In the genomic region with DNA sequence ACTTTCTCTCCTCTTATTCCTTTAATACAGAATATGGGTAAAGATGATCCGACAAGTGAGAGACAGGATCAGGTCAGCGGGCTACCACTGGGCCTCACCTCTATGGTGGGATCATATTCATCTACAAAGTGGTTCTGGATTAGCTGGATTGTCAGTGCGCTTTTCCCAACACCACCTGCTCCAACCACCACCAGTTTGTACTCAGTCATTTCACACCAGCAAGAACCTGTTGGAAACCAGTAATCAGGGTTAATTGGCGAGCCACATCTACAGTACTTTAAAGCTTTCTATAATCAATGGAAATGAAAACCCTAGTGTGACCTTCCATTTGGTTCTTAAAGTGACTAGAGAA, we compare ENCODE assay signal across 8 cellular contexts. TPM values are rescaled to one million over a fixed set of nuclear protein-coding genes. Genes with fewer than 3 reads are reported as not detected.
DNase-seq lines count a peak whose midpoint lies in the region; ATAC-seq and TF ChIP-seq lines count a peak whose summit lies in the region.

No MANE protein-coding gene starts in this region.

- H3K27me3 Mint-ChIP-seq in CD4-positive, CD25-positive, alpha-beta regulatory T cell: no peaks in the 10 kb centered on the region

- H3K27ac Mint-ChIP-seq in CD4-positive, CD25-positive, alpha-beta regulatory T cell: peak overlapping the region; percentile 90 to 99 (median 99)

- H3K4me3 ChIP-seq in CD4-positive, CD25-positive, alpha-beta regulatory T cell (ENCODE audit: low read depth, low read length): peak overlapping the region; percentile 95
- H3K4me3 ChIP-seq in astrocyte of the cerebellum (ENCODE audit: low read depth, low read length) (peak overlapping the region; percentile 100), lung (peak overlapping the region; percentile 76), aorta (ENCODE audit: low read length in 2 of 2) (peak overlapping the region; percentile 91 to 99)

- peak overlapping the region; percentile 91 to 99 (median 95) for H3K4me3 Mint-ChIP-seq in CD4-positive, CD25-positive, alpha-beta regulatory T cell

- peaks cover 26 to 36% (median 27%) of the 10 kb centered on the region in 4 donors for H3K4me1 Mint-ChIP-seq in CD4-positive, CD25-positive, alpha-beta regulatory T cell

- peaks cover 63% of the 10 kb centered on the region for H3K36me3 ChIP-seq in CD4-positive, CD25-positive, alpha-beta regulatory T cell (ENCODE audit: control insufficient read depth, insufficient read depth, low read length)
- H3K36me3 ChIP-seq in lung (ENCODE audit: control insufficient read depth in 2 of 2, insufficient read depth in 2 of 2, low read length in 2 of 2): peaks cover 19 to 39% of the 10 kb centered on the region in 2 donors
- peaks cover 6 to 8% of the 10 kb centered on the region in 2 donors for H3K36me3 ChIP-seq in aorta (ENCODE audit: control insufficient read depth in 1 of 2, insufficient read depth in 2 of 2, low read length in 1 of 2)

- CTCF ChIA-PET in GM10248 (lab: Yijun Ruan, JAX): interaction anchor here (0.7 to 2.8 kb wide), 6 partner anchors 9 to 369 kb away, joined by 3 to 11 read pairs (median 5); partner anchors contain the start of genes AMPD1 and DENND2C

- H3K9me3 ChIP-seq in CD4-positive, CD25-positive, alpha-beta regulatory T cell (ENCODE audit: control insufficient read depth in 2 of 2, low read length in 2 of 2): no peaks in the 10 kb centered on the region
- H3K9me3 ChIP-seq in lung (ENCODE audit: control insufficient read depth in 2 of 2, insufficient read depth in 1 of 2, low read length in 1 of 2): no peaks in the 10 kb centered on the region
- H3K9me3 ChIP-seq in aorta (ENCODE audit: control insufficient read depth, low read length): no peaks in the 10 kb centered on the region

- no peak for ATAC-seq in CD4-positive, CD25-positive, alpha-beta regulatory T cell (ENCODE audit: low read depth in 2 of 2)
- ATAC-seq in HG03354 (IDR thresholded peaks at IDR 0.05; ENCODE audit: poor library complexity, severe bottlenecking, unreplicated experiment) (peak; percentile 2), lung (ENCODE audit: insufficient read depth, low FRiP score) (no peak), aorta (ENCODE audit: low FRiP score) (no peak), left colon (no peak)

- H3K9me3 Mint-ChIP-seq in CD4-positive, CD25-positive, alpha-beta regulatory T cell: no peaks in the 10 kb centered on the region

- no peak for DNase-seq in CD4-positive, CD25-positive, alpha-beta regulatory T cell
- no peak for DNase-seq in astrocyte of the cerebellum (ENCODE audit: low read depth)
- no peak for DNase-seq in lung (ENCODE audit: low spot score)
- DNase-seq in aorta: no peak
- DNase-seq in GM10248 (ENCODE audit: extremely low spot score): no peak
- DNase-seq in left colon: no peak
- no peak for DNase-seq in cerebellum (ENCODE audit: low spot score)

- peaks cover 30% of the 10 kb centered on the region for H3K36me3 Mint-ChIP-seq in CD4-positive, CD25-positive, alpha-beta regulatory T cell

- H3K27ac ChIP-seq in CD4-positive, CD25-positive, alpha-beta regulatory T cell (ENCODE audit: insufficient read depth, low read length, poor library complexity, severe bottlenecking): peak overlapping the region; percentile 98
- H3K27ac ChIP-seq in lung (ENCODE audit: low read depth in 1 of 2, low read length in 1 of 2) (peak overlapping the region; percentile 93 to 95), aorta (ENCODE audit: low read depth in 1 of 2, low read length in 2 of 2) (peak overlapping the region in 1 of 2 donors; percentile 79)

- no peak for TF ChIP-seq CTCF in astrocyte of the cerebellum (IDR thresholded peaks at IDR 0.05; ENCODE audit: low read depth, low read length, missing control alignments)
- no peak for TF ChIP-seq CTCF in lung (IDR thresholded peaks at IDR 0.05; ENCODE audit: control extremely low read depth, extremely low read depth)
- no peak for TF ChIP-seq CTCF in GM10248 (IDR thresholded peaks at IDR 0.05; ENCODE audit: control extremely low read depth, extremely low read depth, low read depth, missing control alignments)

- POLR2A ChIA-PET in GM10248 (lab: Yijun Ruan, JAX): interaction anchor here (0.9 kb wide), 1 partner anchor 9 kb away, joined by 5 read pairs; no protein-coding TSS in a partner anchor

- in situ Hi-C loops in astrocyte of the cerebellum (cut with HindIII; ENCODE audit: low sequenced_read_pairs): no loop called here

- 33 to 46% methylated on average over 4 of the region's 4 CpGs for WGBS in lung, 2 donors
- WGBS in aorta, 2 donors: 25 to 26% methylated on average over 4 of the region's 4 CpGs

- no peaks in the 10 kb centered on the region for H3K27me3 ChIP-seq in CD4-positive, CD25-positive, alpha-beta regulatory T cell (ENCODE audit: control insufficient read depth, insufficient read depth, low read length)
- H3K27me3 ChIP-seq in lung (ENCODE audit: control insufficient read depth, insufficient read depth): no peaks in the 10 kb centered on the region
- no peaks in the 10 kb centered on the region for H3K27me3 ChIP-seq in aorta (ENCODE audit: control insufficient read depth in 1 of 2, insufficient read depth in 2 of 2, low read length in 1 of 2)

- H3K4me1 ChIP-seq in CD4-positive, CD25-positive, alpha-beta regulatory T cell (ENCODE audit: control insufficient read depth, insufficient read depth, low read length, poor library complexity, severe bottlenecking): peaks cover 16% of the 10 kb centered on the region
- H3K4me1 ChIP-seq in lung (ENCODE audit: control insufficient read depth in 2 of 2, insufficient read depth in 2 of 2, low read length in 2 of 2): peaks cover 1 to 3% of the 10 kb centered on the region in 2 donors
- no peaks in the 10 kb centered on the region for H3K4me1 ChIP-seq in aorta (ENCODE audit: control insufficient read depth in 1 of 2, insufficient read depth in 2 of 2, low read length in 2 of 2)

- intact Hi-C loops in aorta (cut with DNase I) (loop anchor here (2.0 to 10.0 kb wide), 4 partner anchors 41 to 131 kb away; partner anchors contain the start of genes BCAS2 (in 1 of the 2), CSDE1 (in 1 of the 2), DENND2C (in 1 of the 2) and SIKE1 (in 1 of the 2)), left colon (cut with DNase I, micrococcal nuclease) (no loop called here)

RNA-seq across cellular contexts. Expression of gene NRAS, which starts 0.6 kb away (rescaled TPM):
- 33.6 TPM for total RNA-seq in CD4-positive, CD25-positive, alpha-beta regulatory T cell
- 10 to 100 TPM; 25.4 to 35.8 (median 27.6) TPM for polyA plus RNA-seq in CD4-positive, CD25-positive, alpha-beta regulatory T cell
- total RNA-seq in lung (10 to 100 TPM; 30.4 to 43.3 TPM), aorta (10 to 100 TPM; 17.9 to 21.1 TPM), left colon (10 to 100 TPM; 48.4 to 63.6 TPM), cerebellum (49.7 TPM)
- polyA plus RNA-seq in lung (10 to 100 TPM; 14.6 to 26.5 TPM), aorta (10 to 100 TPM in 1 of 2 donors, 1 to 10 TPM in 1; 5.6 to 14.9 TPM)

RNA-seq across cellular contexts. Expression of gene AMPD1, which starts 20.6 kb away (rescaled TPM):
- total RNA-seq in CD4-positive, CD25-positive, alpha-beta regulatory T cell: 0.69 TPM
- polyA plus RNA-seq in CD4-positive, CD25-positive, alpha-beta regulatory T cell: not detected
- total RNA-seq in lung: under 1 TPM in 1 of 2 donors, not detected in 1; 0.34 TPM
- not detected for polyA plus RNA-seq in lung
- under 1 TPM in 1 of 2 donors, not detected in 1; 0.52 TPM for total RNA-seq in aorta
- polyA plus RNA-seq in aorta: under 1 TPM in 1 of 2 donors, not detected in 1; 0.05 TPM
- 1 to 10 TPM in 1 of 2 donors, under 1 TPM in 1; 0.82 to 2.2 TPM for total RNA-seq in left colon
- total RNA-seq in cerebellum: not detected

RNA-seq across cellular contexts. Expression of gene CSDE1, which starts 41.9 kb away (rescaled TPM):
- 641 TPM for total RNA-seq in CD4-positive, CD25-positive, alpha-beta regulatory T cell
- 100 to 1,000 TPM; 363 to 395 (median 367) TPM for polyA plus RNA-seq in CD4-positive, CD25-positive, alpha-beta regulatory T cell
- total RNA-seq in lung (100 to 1,000 TPM; 419 to 591 TPM), aorta (100 to 1,000 TPM; 549 to 607 TPM), left colon (100 to 1,000 TPM; 396 to 464 TPM), cerebellum (356 TPM)
- polyA plus RNA-seq in lung (100 to 1,000 TPM; 135 to 168 TPM), aorta (100 to 1,000 TPM; 286 to 661 TPM)

RNA-seq across cellular contexts. Expression of gene DENND2C, which starts 46.1 kb away (rescaled TPM):
- 2.2 TPM for total RNA-seq in CD4-positive, CD25-positive, alpha-beta regulatory T cell
- polyA plus RNA-seq in CD4-positive, CD25-positive, alpha-beta regulatory T cell: under 1 TPM in 3 of 4 donors, not detected in 1; 0.11 to 0.78 (median 0.25) TPM
- total RNA-seq in lung: 1 to 10 TPM; 4.1 to 6.1 TPM
- 1 to 10 TPM in 1 of 2 donors, under 1 TPM in 1; 1.00 to 2.0 TPM for polyA plus RNA-seq in lung
- 1 to 10 TPM; 3.6 to 5.9 TPM for total RNA-seq in aorta
- 1 to 10 TPM in 1 of 2 donors, under 1 TPM in 1; 0.25 to 1.9 TPM for polyA plus RNA-seq in aorta
- 1 to 10 TPM in 1 of 2 donors, under 1 TPM in 1; 0.64 to 1.3 TPM for total RNA-seq in left colon
- total RNA-seq in cerebellum: 1.6 TPM

Comparison
In these comparisons a context has a peak if more than half of its experiments do, and no peak if none do; other contexts are left out.
1. intact Hi-C loops: an anchor here in aorta (2.0 to 10.0 kb wide); none called in left colon.